ENCODE assay signal across 1 cellular context in the genomic region with DNA sequence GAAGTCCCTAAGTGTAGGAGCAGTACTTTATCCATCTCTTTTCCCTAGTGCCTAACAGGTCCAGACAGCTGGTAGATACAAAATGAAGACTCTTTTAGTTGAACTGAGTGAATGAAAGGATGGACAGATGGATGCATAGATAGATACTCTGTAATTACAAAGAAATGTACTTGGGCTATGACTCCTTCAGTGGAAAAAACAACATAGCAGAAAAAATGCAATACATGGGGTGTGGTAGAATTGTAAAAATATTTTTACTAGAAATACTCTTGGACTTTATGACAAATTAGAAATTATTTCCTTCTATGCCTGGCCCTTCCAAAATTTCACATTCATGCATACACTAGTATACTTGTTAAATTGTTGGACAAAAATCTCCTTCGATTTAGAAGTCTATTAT.
TF ChIP-seq lines count a peak whose summit lies in the region.

No MANE protein-coding gene starts in this region.

TF ChIP-seq in SK-N-SH treated with all-trans-retinoic acid at 6 μM for 48 hours, 23 proteins besides CTCF, POLR2A, EP300 and RAD21 (continued from another document):
- TF ChIP-seq, protein P1, sequence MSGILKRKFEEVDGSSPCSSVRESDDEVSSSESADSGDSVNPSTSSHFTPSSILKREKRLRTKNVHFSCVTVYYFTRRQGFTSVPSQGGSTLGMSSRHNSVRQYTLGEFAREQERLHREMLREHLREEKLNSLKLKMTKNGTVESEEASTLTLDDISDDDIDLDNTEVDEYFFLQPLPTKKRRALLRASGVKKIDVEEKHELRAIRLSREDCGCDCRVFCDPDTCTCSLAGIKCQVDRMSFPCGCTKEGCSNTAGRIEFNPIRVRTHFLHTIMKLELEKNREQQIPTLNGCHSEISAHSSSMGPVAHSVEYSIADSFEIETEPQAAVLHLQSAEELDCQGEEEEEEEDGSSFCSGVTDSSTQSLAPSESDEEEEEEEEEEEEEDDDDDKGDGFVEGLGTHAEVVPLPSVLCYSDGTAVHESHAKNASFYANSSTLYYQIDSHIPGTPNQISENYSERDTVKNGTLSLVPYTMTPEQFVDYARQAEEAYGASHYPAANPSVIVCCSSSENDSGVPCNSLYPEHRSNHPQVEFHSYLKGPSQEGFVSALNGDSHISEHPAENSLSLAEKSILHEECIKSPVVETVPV (CRISPR knock-in tag; IDR thresholded peaks at IDR 0.05), result no peak
- TF ChIP-seq PPARA (CRISPR knock-in tag; IDR thresholded peaks at IDR 0.05; ENCODE audit: borderline replicate concordance) (no peak), ARNTL (CRISPR knock-in tag; IDR thresholded peaks at IDR 0.05; ENCODE audit: borderline replicate concordance, low read depth) (no peak)
